ENCODE assay signal across 12 cellular contexts in the genomic region with DNA sequence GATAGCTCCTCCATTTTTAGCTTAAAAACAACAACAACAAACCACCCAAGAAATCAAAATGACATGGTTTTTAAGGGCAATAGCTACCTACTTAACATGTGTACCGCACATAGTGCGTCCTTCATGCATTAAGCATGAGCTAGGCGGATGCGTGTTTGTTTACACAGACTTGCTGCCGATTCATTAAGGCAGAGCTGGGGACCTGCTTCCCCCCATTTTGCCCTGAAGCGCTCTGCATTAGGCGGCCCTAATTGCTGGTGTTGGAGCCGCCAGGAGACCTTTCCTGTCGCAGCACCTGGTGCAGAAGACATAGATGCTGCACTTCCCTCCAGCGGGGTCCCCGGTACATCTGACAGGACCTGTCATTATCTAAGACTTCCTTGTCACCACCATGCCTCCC.
"Had no signal": no experiment of that assay in that cellular context is flagged by ENCODE, and none has a peak within 500 bp of the region (broad histone marks: within the 10 kb centered on the region; RNA-seq: fewer than 3 reads in every experiment).

No MANE protein-coding gene starts in this region.

- H3K4me3 ChIP-seq: psoas muscle, spleen, transverse colon had no signal

- H3K27ac ChIP-seq: psoas muscle, spleen, transverse colon had no signal

- H3K9me3 ChIP-seq: psoas muscle, spleen, transverse colon had no signal

- H3K36me3 ChIP-seq: spleen, transverse colon had no signal

- H3K4me1 ChIP-seq: psoas muscle, spleen, transverse colon had no signal

- DNase-seq: activated CD4-positive, alpha-beta memory T cell treated with anti-CD3 and anti-CD28 coated beads, Interleukin-2, amount 10 ng/mL, durations not matched to agents 7 days and 5 days; activated gamma-delta T cell; activated T-cell treated with anti-CD3 and anti-CD28 coated beads, Interleukin-2, amount 50 U/mL, for 48 hours; amygdala; hypothalamus; kidney glomerular epithelial cell; nephron progenitor cell; psoas muscle; spleen; stimulated activated CD4-positive, alpha-beta T cell treated with anti-CD3 and anti-CD28 coated beads, Interleukin-1b, Interleukin-23, amount 100 ng/mL, for 48 hours; stimulated activated naive B cell treated with anti-CD40 and anti-IgM and Interleukin-4, amounts not matched to agents 10 μg/mL and 1 μg/mL and 100 μg/mL, for 72 hours; transverse colon had no signal

- H3K27me3 ChIP-seq: spleen, transverse colon had no signal
